Comparison of ENCODE assay signal across 19 cellular contexts in genomic region chr15:47300596-47300995, GRCh38.
"Had no signal": no experiment of that assay in that cellular context is flagged by ENCODE, and none has a peak within 500 bp of the region (broad histone marks: within the 10 kb centered on the region; RNA-seq: fewer than 3 reads in every experiment).

No MANE protein-coding gene starts in this region.

- H3K4me3 ChIP-seq: cardiac muscle cell, MG63 had no signal

- H3K4me3 Mint-ChIP-seq: activated CD8-positive, alpha-beta memory T cell treated with anti-CD3 and anti-CD28 coated beads, Interleukin-2, amount 10 ng/mL, durations not matched to agents 7 days and 5 days; activated naive CD8-positive, alpha-beta T cell treated with anti-CD3 and anti-CD28 coated beads, Interleukin-2, amount 50 U/mL, for 24 hours; activated T-cell treated with anti-CD3 and anti-CD28 coated beads, Interleukin-2, amount 50 U/mL, for 24 hours; activated T-helper 1 cell treated with anti-CD3 and anti-CD28 coated beads, Interleukin-12 subunit alpha, Interleukin-12 subunit beta, Interleukin-2, Interleukin-4 antibody, amounts not matched to agents 30 ng/mL and 10 ng/mL and 1 ng/mL, durations not matched to agents 14 hours and 24 hours and 36 hours had no signal

- ATAC-seq: activated CD4-positive, CD25-positive, alpha-beta regulatory T cell treated with anti-CD3 and anti-CD28 coated beads, Interleukin-2, amount 50 U/mL, for 24 hours; activated CD8-positive, alpha-beta memory T cell treated with anti-CD3 and anti-CD28 coated beads, Interleukin-2, amount 10 ng/mL, durations not matched to agents 7 days and 5 days; activated naive CD4-positive, alpha-beta T cell treated with anti-CD3 and anti-CD28 coated beads, Interleukin-2, amount 50 U/mL, for 72 hours; activated naive CD8-positive, alpha-beta T cell treated with anti-CD3 and anti-CD28 coated beads, Interleukin-2, amount 50 U/mL, for 24 hours had no signal

- H3K27ac ChIP-seq: cardiac muscle cell had no signal

- H3K9me3 Mint-ChIP-seq: activated T-cell treated with anti-CD3 and anti-CD28 coated beads, Interleukin-2, amount 50 U/mL, for 24 hours; brain had no signal

- H3K27me3 Mint-ChIP-seq: activated CD8-positive, alpha-beta memory T cell treated with anti-CD3 and anti-CD28 coated beads, Interleukin-2, amount 10 ng/mL, durations not matched to agents 7 days and 5 days; activated naive CD8-positive, alpha-beta T cell treated with anti-CD3 and anti-CD28 coated beads, Interleukin-2, amount 50 U/mL, for 24 hours; activated T-cell treated with anti-CD3 and anti-CD28 coated beads, Interleukin-2, amount 50 U/mL, for 24 hours had no signal

- H3K9me3 ChIP-seq: MG63 had no signal

- H3K27ac Mint-ChIP-seq: activated CD8-positive, alpha-beta memory T cell treated with anti-CD3 and anti-CD28 coated beads, Interleukin-2, amount 10 ng/mL, durations not matched to agents 7 days and 5 days; activated naive CD4-positive, alpha-beta T cell treated with anti-CD3 and anti-CD28 coated beads, Interleukin-2, amount 50 U/mL, for 72 hours; activated naive CD8-positive, alpha-beta T cell treated with anti-CD3 and anti-CD28 coated beads, Interleukin-2, amount 50 U/mL, for 24 hours; activated T-cell treated with anti-CD3 and anti-CD28 coated beads, Interleukin-2, amount 50 U/mL, for 24 hours; activated T-helper 1 cell treated with anti-CD3 and anti-CD28 coated beads, Interleukin-12 subunit alpha, Interleukin-12 subunit beta, Interleukin-2, Interleukin-4 antibody, amounts not matched to agents 30 ng/mL and 10 ng/mL and 1 ng/mL, durations not matched to agents 14 hours and 24 hours and 36 hours had no signal

- H3K36me3 ChIP-seq: cardiac muscle cell, MG63 had no signal

- H3K36me3 Mint-ChIP-seq: activated CD8-positive, alpha-beta memory T cell treated with anti-CD3 and anti-CD28 coated beads, Interleukin-2, amount 10 ng/mL, durations not matched to agents 7 days and 5 days; activated naive CD4-positive, alpha-beta T cell treated with anti-CD3 and anti-CD28 coated beads, Interleukin-2, amount 50 U/mL, for 72 hours; brain had no signal

- H3K4me1 Mint-ChIP-seq: activated CD8-positive, alpha-beta memory T cell treated with anti-CD3 and anti-CD28 coated beads, Interleukin-2, amount 10 ng/mL, durations not matched to agents 7 days and 5 days; activated naive CD8-positive, alpha-beta T cell treated with anti-CD3 and anti-CD28 coated beads, Interleukin-2, amount 50 U/mL, for 24 hours had no signal

- DNase-seq: activated CD4-positive, alpha-beta T cell treated with anti-CD3 and anti-CD28 coated beads for 4 hours; activated CD4-positive, alpha-beta T cell treated with anti-CD3 and anti-CD28 coated beads, Interleukin-2, amount 50 U/mL, for 48 hours; activated CD8-positive, alpha-beta memory T cell treated with anti-CD3 and anti-CD28 coated beads, Interleukin-2, amount 10 ng/mL, durations not matched to agents 7 days and 5 days; activated effector memory CD4-positive, alpha-beta T cell treated with Interleukin-2 at 50 U/mL for 16 hours; activated naive CD4-positive, alpha-beta T cell; activated naive CD8-positive, alpha-beta T cell treated with anti-CD3 and anti-CD28 coated beads, Interleukin-2, amount 50 U/mL, for 24 hours; activated T-cell treated with anti-CD3 and anti-CD28 coated beads, Interleukin-2, amount 50 U/mL, for 24 hours; amniotic stem cell; MG63; NCI-H1436; NCI-H1694 treated with DMSO at 0.1 percent for 48 hours; NCI-H2029 treated with DMSO at 0.1 percent for 48 hours; NCI-H526; SIG-M5 had no signal

- H3K27me3 ChIP-seq: cardiac muscle cell, MG63 had no signal
